In genomic region chr9:35193762-35194161, GRCh38 we compare ENCODE assay signal across 19 cellular contexts. TPM values are rescaled to one million over a fixed set of nuclear protein-coding genes. Genes with fewer than 3 reads are reported as not detected.
A peak's percentile ranks its signal among the peaks of the same experiment; 100 is the strongest.
DNase-seq lines count a peak whose midpoint lies in the region; ATAC-seq and TF ChIP-seq lines count a peak whose summit lies in the region.
"Had no signal": no experiment of that assay in that cellular context is flagged by ENCODE, and none has a peak within 500 bp of the region (broad histone marks: within the 10 kb centered on the region; RNA-seq: fewer than 3 reads in every experiment).

No MANE protein-coding gene starts in this region.

- H3K79me2 ChIP-seq in Loucy (ENCODE audit: insufficient read depth, low read length), result no peaks in the 10 kb centered on the region

- no peak overlapping the region for H3K4me3 Mint-ChIP-seq in activated CD8-positive, alpha-beta memory T cell treated with anti-CD3 and anti-CD28 coated beads, Interleukin-2, amount 10 ng/mL, durations not matched to agents 7 days and 5 days
- H3K4me3 Mint-ChIP-seq: activated CD4-positive, alpha-beta T cell treated with anti-CD3 and anti-CD28 coated beads, Interleukin-2, amount 10 ng/mL, durations not matched to agents 7 days and 5 days; natural killer cell; stimulated activated effector memory CD8-positive, alpha-beta T cell treated with anti-CD3 and anti-CD28 coated beads, Interleukin-12 subunit alpha, Interleukin-12 subunit beta, amount 100 ng/mL, for 72 hours had no signal

- CTCF ChIA-PET in activated CD8-positive, alpha-beta memory T cell treated with anti-CD3 and anti-CD28 coated beads, Interleukin-2, amount 10 ng/mL, durations not matched to agents 7 days and 5 days (lab: Charles Lee), result interaction anchor here (0.7 kb wide), 1 partner anchor 302 kb away, joined by 3 read pairs; no protein-coding TSS in a partner anchor

- H3K4me1 Mint-ChIP-seq in activated CD8-positive, alpha-beta memory T cell treated with anti-CD3 and anti-CD28 coated beads, Interleukin-2, amount 10 ng/mL, durations not matched to agents 7 days and 5 days, result no peaks in the 10 kb centered on the region
- H3K4me1 Mint-ChIP-seq: activated CD4-positive, alpha-beta T cell treated with anti-CD3 and anti-CD28 coated beads, Interleukin-2, amount 10 ng/mL, durations not matched to agents 7 days and 5 days; natural killer cell; stimulated activated effector memory CD8-positive, alpha-beta T cell treated with anti-CD3 and anti-CD28 coated beads, Interleukin-12 subunit alpha, Interleukin-12 subunit beta, amount 100 ng/mL, for 72 hours had no signal

- no peaks in the 10 kb centered on the region for H3K4me1 ChIP-seq in Loucy (ENCODE audit: insufficient read depth, low read length, poor library complexity, severe bottlenecking)
- no peaks in the 10 kb centered on the region for H3K4me1 ChIP-seq in adipocyte (ENCODE audit: control insufficient read depth, insufficient read depth, low read length)
- H3K4me1 ChIP-seq: SJSA1 had no signal

- intact Hi-C loops in posterior vena cava (cut with DNase I), result no loop called here

- H3K4me3 ChIP-seq in Loucy (ENCODE audit: low read length, poor library complexity, severe bottlenecking), result no peak overlapping the region
- no peak overlapping the region for H3K4me3 ChIP-seq in adipocyte (ENCODE audit: low read length)
- H3K4me3 ChIP-seq in fibroblast of the aortic adventitia (ENCODE audit: low read depth, low read length), result no peak overlapping the region
- H3K4me3 ChIP-seq: coronary artery, psoas muscle, SJSA1 had no signal

- H3K27me3 ChIP-seq in Loucy (ENCODE audit: insufficient read depth, low read length, poor library complexity, severe bottlenecking), result no peaks in the 10 kb centered on the region
- no peaks in the 10 kb centered on the region for H3K27me3 ChIP-seq in adipocyte (replicated peaks; ENCODE audit: control insufficient read depth, insufficient read depth, low read length)
- H3K27me3 ChIP-seq: SJSA1 had no signal

- H3K36me3 ChIP-seq in Loucy (ENCODE audit: insufficient read depth, low read length) (no peaks in the 10 kb centered on the region), adipocyte (ENCODE audit: control insufficient read depth, insufficient read depth, low read length, severe bottlenecking) (no peaks in the 10 kb centered on the region)
- H3K36me3 ChIP-seq: SJSA1 had no signal

- H4K20me1 ChIP-seq in Loucy (ENCODE audit: insufficient read depth, low read length, poor library complexity, severe bottlenecking), result no peaks in the 10 kb centered on the region

- no peak overlapping the region for H2AFZ ChIP-seq in Loucy (ENCODE audit: low read length)

- H3K9me3 ChIP-seq in Loucy (ENCODE audit: insufficient read depth, low read depth, low read length) (peaks cover 5% of the 10 kb centered on the region; the same call in 1 of the 2 replicates), adipocyte (ENCODE audit: control insufficient read depth, low read length) (peaks cover 16% of the 10 kb centered on the region)
- H3K9me3 ChIP-seq: SJSA1 had no signal

- peaks cover 26% of the 10 kb centered on the region for H3K9me3 Mint-ChIP-seq in activated CD8-positive, alpha-beta memory T cell treated with anti-CD3 and anti-CD28 coated beads, Interleukin-2, amount 10 ng/mL, durations not matched to agents 7 days and 5 days (ENCODE audit: low read depth)

- no peaks in the 10 kb centered on the region for H3F3A ChIP-seq in Loucy (ENCODE audit: low read depth)

- H3K4me2 ChIP-seq in Loucy (ENCODE audit: low read depth, low read length, poor library complexity, severe bottlenecking), result no peak overlapping the region

- ATAC-seq in activated CD8-positive, alpha-beta memory T cell treated with anti-CD3 and anti-CD28 coated beads, Interleukin-2, amount 10 ng/mL, durations not matched to agents 7 days and 5 days, result no peak
- no peak for ATAC-seq in GM21515 (IDR thresholded peaks at IDR 0.05; ENCODE audit: unreplicated experiment)
- ATAC-seq: natural killer cell; stimulated activated effector memory CD8-positive, alpha-beta T cell treated with anti-CD3 and anti-CD28 coated beads, Interleukin-12 subunit alpha, Interleukin-12 subunit beta, amount 100 ng/mL, for 72 hours had no signal

- no peak overlapping the region for H3K9ac ChIP-seq in Loucy (ENCODE audit: low read depth, low read length, poor library complexity, severe bottlenecking)
- no peak overlapping the region for H3K9ac ChIP-seq in adipocyte (ENCODE audit: low read length)

- peak; percentile 29 for DNase-seq in adipocyte (ENCODE audit: low read depth)
- peak; percentile 2 for DNase-seq in fibroblast of the aortic adventitia (ENCODE audit: low read depth)
- DNase-seq in activated CD8-positive, alpha-beta memory T cell treated with anti-CD3 and anti-CD28 coated beads, Interleukin-2, amount 10 ng/mL, durations not matched to agents 7 days and 5 days, result no peak
- DNase-seq in D341Med (ENCODE audit: low spot score), result no peak
- no peak for DNase-seq in posterior vena cava (ENCODE audit: low spot score)
- DNase-seq: activated CD4-positive, alpha-beta T cell treated with anti-CD3 and anti-CD28 coated beads, Interleukin-2, amount 10 ng/mL, durations not matched to agents 7 days and 5 days; activated naive CD4-positive, alpha-beta T cell treated with Interleukin-2 at 50 U/mL for 16 hours; COR-L47; H7; head of caudate nucleus; natural killer cell; NCI-H187; psoas muscle had no signal

- TF ChIP-seq CTCF in GM12873 (IDR thresholded peaks at IDR 0.05; ENCODE audit: insufficient read depth, low read depth, low read length, missing control alignments) (peak; percentile 22), Loucy (conservative IDR thresholded peaks at IDR 0.05; ENCODE audit: low read length) (peak; percentile 34), fibroblast of the aortic adventitia (IDR thresholded peaks at IDR 0.05; ENCODE audit: insufficient read depth, low read length) (no peak)

- peaks cover 4% of the 10 kb centered on the region for H3K27me3 Mint-ChIP-seq in activated CD8-positive, alpha-beta memory T cell treated with anti-CD3 and anti-CD28 coated beads, Interleukin-2, amount 10 ng/mL, durations not matched to agents 7 days and 5 days

- peaks cover 2% of the 10 kb centered on the region for H3K36me3 Mint-ChIP-seq in activated CD8-positive, alpha-beta memory T cell treated with anti-CD3 and anti-CD28 coated beads, Interleukin-2, amount 10 ng/mL, durations not matched to agents 7 days and 5 days
- H3K36me3 Mint-ChIP-seq: natural killer cell; stimulated activated effector memory CD8-positive, alpha-beta T cell treated with anti-CD3 and anti-CD28 coated beads, Interleukin-12 subunit alpha, Interleukin-12 subunit beta, amount 100 ng/mL, for 72 hours had no signal

- H3K27ac Mint-ChIP-seq in activated CD8-positive, alpha-beta memory T cell treated with anti-CD3 and anti-CD28 coated beads, Interleukin-2, amount 10 ng/mL, durations not matched to agents 7 days and 5 days, result no peak overlapping the region
- H3K27ac Mint-ChIP-seq: activated CD4-positive, alpha-beta T cell treated with anti-CD3 and anti-CD28 coated beads, Interleukin-2, amount 10 ng/mL, durations not matched to agents 7 days and 5 days; natural killer cell; stimulated activated effector memory CD8-positive, alpha-beta T cell treated with anti-CD3 and anti-CD28 coated beads, Interleukin-12 subunit alpha, Interleukin-12 subunit beta, amount 100 ng/mL, for 72 hours had no signal

- H3K9me2 ChIP-seq in Loucy (replicated peaks; ENCODE audit: low read depth, low read length), result no peaks in the 10 kb centered on the region

RNA-seq across cellular contexts. Expression of gene UNC13B, which starts 32.0 kb away (rescaled TPM):
- total RNA-seq in fibroblast of the aortic adventitia (ENCODE audit: low replicate concordance) (10.1 and 32.6 TPM in 2 replicates), posterior vena cava (10 to 100 TPM; 27.3 to 29.1 TPM)
- 1 to 10 TPM in 1 of 2 experiments, under 1 TPM in 1; 0.94 to 1.2 TPM for total RNA-seq in activated CD8-positive, alpha-beta memory T cell treated with anti-CD3 and anti-CD28 coated beads, Interleukin-2, amount 10 ng/mL, durations not matched to agents 7 days and 5 days

Comparison
In these comparisons a context has a peak if more than half of its experiments do, and no peak if none do; other contexts are left out.
1. DNase-seq: peak in adipocyte (single experiment) and fibroblast of the aortic adventitia (single experiment); none in activated CD8-positive, alpha-beta memory T cell treated with anti-CD3 and anti-CD28 coated beads, Interleukin-2, amount 10 ng/mL, durations not matched to agents 7 days and 5 days (single experiment), D341Med (single experiment) and posterior vena cava (single experiment).